ENCODE assay signal across 1 cellular context in genomic region chr19:5804516-5805464, GRCh38.
TF ChIP-seq lines count a peak whose summit lies in the region.

TSS of gene NRTN (plus strand) at chr19:5805067. CDS start at chr19:5824166, 19,099 bp downstream.

TF ChIP-seq in K562, 482 proteins besides CTCF, POLR2A, EP300 and RAD21 (continued from another document):
- TF ChIP-seq, protein P1, sequence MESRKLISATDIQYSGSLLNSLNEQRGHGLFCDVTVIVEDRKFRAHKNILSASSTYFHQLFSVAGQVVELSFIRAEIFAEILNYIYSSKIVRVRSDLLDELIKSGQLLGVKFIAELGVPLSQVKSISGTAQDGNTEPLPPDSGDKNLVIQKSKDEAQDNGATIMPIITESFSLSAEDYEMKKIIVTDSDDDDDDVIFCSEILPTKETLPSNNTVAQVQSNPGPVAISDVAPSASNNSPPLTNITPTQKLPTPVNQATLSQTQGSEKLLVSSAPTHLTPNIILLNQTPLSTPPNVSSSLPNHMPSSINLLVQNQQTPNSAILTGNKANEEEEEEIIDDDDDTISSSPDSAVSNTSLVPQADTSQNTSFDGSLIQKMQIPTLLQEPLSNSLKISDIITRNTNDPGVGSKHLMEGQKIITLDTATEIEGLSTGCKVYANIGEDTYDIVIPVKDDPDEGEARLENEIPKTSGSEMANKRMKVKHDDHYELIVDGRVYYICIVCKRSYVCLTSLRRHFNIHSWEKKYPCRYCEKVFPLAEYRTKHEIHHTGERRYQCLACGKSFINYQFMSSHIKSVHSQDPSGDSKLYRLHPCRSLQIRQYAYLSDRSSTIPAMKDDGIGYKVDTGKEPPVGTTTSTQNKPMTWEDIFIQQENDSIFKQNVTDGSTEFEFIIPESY (CRISPR knock-in tag; IDR thresholded peaks at IDR 0.05): no peak
